In the genomic region with DNA sequence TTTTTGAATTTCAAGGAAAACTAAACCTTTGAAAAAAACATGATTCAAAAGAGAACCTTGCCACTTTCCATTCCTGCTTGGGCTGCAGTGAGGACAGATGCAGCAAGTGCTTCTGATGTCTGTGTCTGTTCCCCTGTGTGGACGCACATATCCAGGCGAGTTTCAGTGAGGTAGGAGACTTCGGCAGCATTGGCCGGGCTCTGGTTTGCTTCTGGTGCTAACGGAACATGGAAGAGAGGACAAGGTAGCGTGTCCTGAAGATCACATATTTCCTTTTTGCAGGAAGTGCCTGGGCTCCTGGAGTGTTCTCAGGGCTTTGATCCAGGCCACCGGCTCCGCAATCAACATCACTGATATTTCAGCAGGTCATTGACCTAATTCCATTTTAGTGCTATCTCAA, we compare ENCODE assay signal across 27 cellular contexts. TPM values are rescaled to one million over a fixed set of nuclear protein-coding genes. Genes with fewer than 3 reads are reported as not detected.
"Had no signal": no experiment of that assay in that cellular context is flagged by ENCODE, and none has a peak within 500 bp of the region (broad histone marks: within the 10 kb centered on the region; RNA-seq: fewer than 3 reads in every experiment).

No MANE protein-coding gene starts in this region.

- H3K9me3 ChIP-seq: SK-N-SH had no signal

- H3K4me3 Mint-ChIP-seq: IgD-negative memory B cell had no signal

- H3K27ac Mint-ChIP-seq: IgD-negative memory B cell had no signal

- H3K4me3 ChIP-seq: K562 had no signal

- FAIRE-seq: HTR-8/SVneo, K562 had no signal

- ATAC-seq: Panc1, PC-3 had no signal

- DNase-seq: Kasumi-1, MV-4-11, NCI-H1048, NCI-H1105, NCI-H1417 treated with DMSO at 0.1 percent for 48 hours, NCI-H146, NCI-H1694 treated with DMSO at 0.1 percent for 48 hours, NCI-H1930, NCI-H2081, NCI-H2107, NCI-H2227 treated with DMSO at 0.1 percent for 48 hours, NCI-H524, NCI-H69, NCI-H774, PC-3, SHP77, SK-N-SH had no signal

- H3K4me2 ChIP-seq: KMS-11, SK-N-SH had no signal

- H3K9ac ChIP-seq: KMS-11, SK-N-SH had no signal

- H3K27ac ChIP-seq: HL-60, KMS-11, RWPE1 had no signal

RNA-seq across cellular contexts. Expression of gene IGLL5, which starts 33.1 kb away (rescaled TPM):
- total RNA-seq: K562, M059J, NCI-H460, PC-3, SK-MEL-5 had no signal
- polyA plus RNA-seq: K562, SK-N-SH had no signal
